In the genomic region with DNA sequence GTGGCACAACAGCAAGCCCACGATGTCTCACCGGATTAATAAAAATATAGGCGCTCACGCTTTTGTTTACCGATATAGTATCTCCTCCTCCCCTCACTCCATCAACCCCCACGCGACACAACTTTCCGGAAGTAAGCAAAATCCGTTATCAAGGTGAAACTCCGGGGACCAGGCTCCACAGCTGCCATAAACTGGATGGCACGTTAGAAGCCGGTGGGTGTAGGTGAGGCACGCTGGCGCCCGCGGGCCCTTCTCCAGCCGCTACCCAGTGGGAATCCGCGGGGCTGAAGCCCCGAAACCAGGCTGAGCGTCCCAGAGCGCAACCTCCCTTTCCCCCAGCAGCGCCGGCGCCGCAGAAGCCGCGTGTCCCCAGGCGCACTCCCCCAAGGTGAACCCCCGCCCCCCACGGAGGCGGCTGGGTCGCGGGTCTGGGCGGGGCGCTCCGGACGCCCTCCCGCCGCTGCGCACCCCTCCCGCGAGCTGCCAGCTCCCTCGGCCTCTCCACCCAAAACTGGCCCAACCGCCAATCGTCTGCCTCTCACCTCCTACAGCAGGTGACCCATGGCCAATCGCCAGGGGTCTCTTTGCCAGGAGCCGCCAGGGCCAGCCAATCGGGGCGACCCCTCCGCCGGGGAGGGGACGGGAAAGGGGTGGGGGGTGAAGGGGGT, we compare ENCODE assay signal across 8 cellular contexts.
DNase-seq lines count a peak whose midpoint lies in the region; ATAC-seq and TF ChIP-seq lines count a peak whose summit lies in the region.

No MANE protein-coding gene starts in this region.

- ATAC-seq in HG02870 (IDR thresholded peaks at IDR 0.05; ENCODE audit: unreplicated experiment), result peak; percentile 84
- ATAC-seq in aorta (ENCODE audit: low FRiP score), result peak; percentile 84

- no peak overlapping the region for H3K27ac ChIP-seq in rectal smooth muscle tissue (ENCODE audit: low read depth, low read length)
- H3K27ac ChIP-seq in aorta (ENCODE audit: low read depth in 1 of 2, low read length in 2 of 2), result peak overlapping the region in 1 of 2 donors; percentile 9

- H3K9me3 ChIP-seq in aorta (ENCODE audit: control insufficient read depth, low read length), result no peaks in the 10 kb centered on the region

- peak overlapping the region; percentile 56 for H3K9ac ChIP-seq in rectal smooth muscle tissue (ENCODE audit: low read length)

- intact Hi-C loops in aorta (cut with DNase I), result no loop called here

- H3K36me3 ChIP-seq in rectal smooth muscle tissue (ENCODE audit: control insufficient read depth, insufficient read depth, low read length) (no peaks in the 10 kb centered on the region), aorta (ENCODE audit: control insufficient read depth in 1 of 2, insufficient read depth in 2 of 2, low read length in 1 of 2) (no peaks in the 10 kb centered on the region)

- no peaks in the 10 kb centered on the region for H3K27me3 ChIP-seq in rectal smooth muscle tissue (ENCODE audit: control insufficient read depth, insufficient read depth, low read length)
- no peaks in the 10 kb centered on the region for H3K27me3 ChIP-seq in aorta (ENCODE audit: control insufficient read depth in 1 of 2, insufficient read depth in 2 of 2, low read length in 1 of 2)

- H3K4me3 ChIP-seq in rectal smooth muscle tissue (ENCODE audit: low read length) (peak overlapping the region; percentile 85), aorta (ENCODE audit: low read length in 2 of 2) (peak overlapping the region; percentile 82 to 89)

- DNase-seq in NCI-H146 (lab: John Stamatoyannopoulos, UW) (peak; percentile 95), T-helper 1 cell (peak; percentile 88 to 95 (median 90)), anterior cingulate cortex (lab: John Stamatoyannopoulos, UW) (peak in 51 of 58 donors; percentile 10 to 83 (median 47)), hepatic stellate cell (ENCODE audit: low spot score) (peak; percentile 93), aorta (peak; percentile 91 to 92)

- H3K4me1 ChIP-seq in rectal smooth muscle tissue (ENCODE audit: control insufficient read depth, insufficient read depth, low read length) (peaks cover 4% of the 10 kb centered on the region), aorta (ENCODE audit: control insufficient read depth in 1 of 2, insufficient read depth in 2 of 2, low read length in 2 of 2) (peaks cover under 1 to 6% of the 10 kb centered on the region in 2 donors)

- TF ChIP-seq POLR2A in GM15510 (IDR thresholded peaks at IDR 0.05; ENCODE audit: borderline replicate concordance, extremely low read depth, insufficient read length), result peak; percentile 76

- 1% methylated on average over 45 to 53 of the region's 53 CpGs for WGBS in aorta, 2 donors
